8 cellular contexts compared by ENCODE assay signal in the genomic region with DNA sequence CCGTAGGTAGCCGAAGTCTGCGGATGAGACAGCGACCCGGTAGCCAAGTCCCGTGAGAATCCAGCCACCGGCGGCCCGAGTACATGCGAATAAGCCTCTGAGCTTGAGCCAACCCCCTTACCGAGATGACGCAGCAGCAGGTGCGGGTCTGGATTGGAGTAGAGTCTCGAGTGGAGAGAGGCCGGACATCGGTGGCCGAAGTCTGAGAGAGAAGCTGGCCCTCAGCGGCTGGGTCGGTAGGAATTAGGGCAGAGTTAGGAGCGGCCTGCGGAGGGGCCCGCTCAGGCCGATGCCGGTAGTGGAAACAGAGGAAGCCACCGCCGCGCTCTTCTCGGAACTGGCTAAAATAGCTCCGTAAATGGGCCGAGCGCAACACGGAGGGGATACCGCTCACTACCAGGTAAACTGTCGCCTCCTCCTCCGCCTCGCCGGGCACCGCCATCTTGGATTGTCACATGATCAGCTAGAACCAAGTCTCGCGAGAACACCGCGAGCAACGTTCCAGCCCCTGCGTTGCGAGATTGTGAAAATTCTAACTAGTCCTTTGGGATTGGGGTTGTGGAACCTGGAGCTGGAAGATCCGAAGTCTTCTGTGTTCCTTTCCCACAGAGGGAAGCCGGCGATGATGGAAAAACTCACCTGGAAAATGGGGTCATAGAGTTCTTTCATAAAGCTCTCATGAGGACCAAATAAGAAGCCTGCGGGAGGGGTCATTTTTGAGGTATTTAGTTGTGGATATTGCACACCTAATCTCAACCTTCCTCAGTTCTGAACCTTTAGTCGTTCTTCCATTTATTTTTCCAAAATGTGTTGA. TPM values are rescaled to one million over a fixed set of nuclear protein-coding genes. Genes with fewer than 3 reads are reported as not detected.
A peak's percentile ranks its signal among the peaks of the same experiment; 100 is the strongest.
DNase-seq lines count a peak whose midpoint lies in the region; ATAC-seq, FAIRE-seq and TF ChIP-seq lines count a peak whose summit lies in the region.

A gene with protein sequence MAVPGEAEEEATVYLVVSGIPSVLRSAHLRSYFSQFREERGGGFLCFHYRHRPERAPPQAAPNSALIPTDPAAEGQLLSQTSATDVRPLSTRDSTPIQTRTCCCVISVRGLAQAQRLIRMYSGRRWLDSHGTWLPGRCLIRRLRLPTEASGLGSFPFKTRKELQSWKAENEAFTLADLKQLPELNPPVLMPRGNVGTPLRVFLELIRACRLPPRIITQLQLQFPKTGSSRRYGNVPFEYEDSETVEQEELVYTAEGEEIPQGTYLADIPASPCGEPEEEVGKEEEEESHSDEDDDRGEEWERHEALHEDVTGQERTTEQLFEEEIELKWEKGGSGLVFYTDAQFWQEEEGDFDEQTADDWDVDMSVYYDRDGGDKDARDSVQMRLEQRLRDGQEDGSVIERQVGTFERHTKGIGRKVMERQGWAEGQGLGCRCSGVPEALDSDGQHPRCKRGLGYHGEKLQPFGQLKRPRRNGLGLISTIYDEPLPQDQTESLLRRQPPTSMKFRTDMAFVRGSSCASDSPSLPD (minus strand): TSS at position 467 of the 814 bp plus-strand sequence. CDS start 25 bp downstream, at position 442.

- peak within 1 kb of the TSS; percentile 84 to 96 (median 88) for H3K27ac ChIP-seq in spleen

- H3K9me3 ChIP-seq in spleen = no peaks in the 10 kb centered on the region

- H3K4me3 ChIP-seq in spleen = peak within 1 kb of the TSS; percentile 84 to 100 (median 97)

- peaks cover 0 to 36% (median 30%) of the 10 kb centered on the region in 6 donors for H3K36me3 ChIP-seq in spleen

- peaks cover 14 to 63% (median 32%) of the 10 kb centered on the region in 6 donors for H3K4me1 ChIP-seq in spleen

- 0 to 1% (median 0%) methylated on average over 30 to 50 of the region's 50 CpGs for WGBS in spleen, 5 donors

- TF ChIP-seq CTCF in spleen (IDR thresholded peaks at IDR 0.05 in 8 of 11, conservative IDR thresholded peaks at IDR 0.05 in 3 of 11) = peak in 2 of 11 experiments; percentile 26 to 27

- intact Hi-C loops in spleen (cut with DNase I; ENCODE audit: low total_unique reads) = no loop called here

- no peak for ATAC-seq in GM18505 (IDR thresholded peaks at IDR 0.05; ENCODE audit: unreplicated experiment)
- peak; percentile 83 for ATAC-seq in HG03342 (IDR thresholded peaks at IDR 0.05; ENCODE audit: unreplicated experiment)
- ATAC-seq in GM21786 (IDR thresholded peaks at IDR 0.05; ENCODE audit: unreplicated experiment) = no peak

- DNase-seq in NCI-H446 (lab: John Stamatoyannopoulos, UW) (peak; percentile 92 to 97), cerebellum (ENCODE audit: low spot score) (peak; percentile 92), spleen (peak; percentile 94)
- peak; percentile 78 for DNase-seq in activated CD4-positive, alpha-beta T cell treated with anti-CD3 and anti-CD28 coated beads for 1 hour

- FAIRE-seq in islet of Langerhans (lab: Jason Lieb, UNC) = peak; percentile 24

- no peaks in the 10 kb centered on the region for H3K27me3 ChIP-seq in spleen (replicated peaks in 1 of 7)

- TF ChIP-seq POLR2A in GM18505 (IDR thresholded peaks at IDR 0.05; ENCODE audit: borderline replicate concordance, extremely low read depth, insufficient read depth, insufficient read length) = peak; percentile 96
- no peak for TF ChIP-seq POLR2A in spleen (IDR thresholded peaks at IDR 0.05)

RNA-seq across cellular contexts. Expression of the gene that starts here (rescaled TPM):
- 7.1 TPM for total RNA-seq in cerebellum
- total RNA-seq in spleen = 10 to 100 TPM; 14.3 to 20.2 (median 17.3) TPM
- 10 to 100 TPM; 13.3 to 25.8 (median 19.3) TPM for polyA plus RNA-seq in spleen
